In genomic region chr11:34234086-34234740, GRCh38 we compare ENCODE assay signal across 1 cellular context.
TF ChIP-seq lines count a peak whose summit lies in the region.

No MANE protein-coding gene starts in this region.

TF ChIP-seq in K562, 482 proteins besides CTCF, POLR2A, EP300 and RAD21 (continued from another document):
- peak; percentile 51; the same call in 1 of the 2 replicates for TF ChIP-seq PKNOX1 (IDR thresholded peaks at IDR 0.05)
- TF ChIP-seq RBM17 (IDR thresholded peaks at IDR 0.05; ENCODE audit: borderline replicate concordance, low read depth, low read length), result no peak
- TF ChIP-seq KLF1 (tag; IDR thresholded peaks at IDR 0.05), result no peak
- no peak for TF ChIP-seq MAFG (tag; conservative IDR thresholded peaks at IDR 0.05)
- peak; percentile 67; the same call in 1 of the 2 replicates for TF ChIP-seq ATF7 (IDR thresholded peaks at IDR 0.05)
- TF ChIP-seq ETV1 (tag; conservative IDR thresholded peaks at IDR 0.05; ENCODE audit: low read depth), result peak; percentile 27; the same call in 1 of the 2 replicates
- peak; percentile 72 for TF ChIP-seq VEZF1 (CRISPR knock-in tag; IDR thresholded peaks at IDR 0.05)
- TF ChIP-seq NR2C2 (CRISPR knock-in tag; IDR thresholded peaks at IDR 0.05), result no peak
- TF ChIP-seq NR2C2 (tag; IDR thresholded peaks at IDR 0.05), result peak; percentile 48; the same call in 1 of the 2 replicates
- no peak for TF ChIP-seq ARID3B (CRISPR knock-in tag; IDR thresholded peaks at IDR 0.05; ENCODE audit: borderline replicate concordance)
TF ChIP-seq in K562: peak in this region for 20.
